In the genomic region with DNA sequence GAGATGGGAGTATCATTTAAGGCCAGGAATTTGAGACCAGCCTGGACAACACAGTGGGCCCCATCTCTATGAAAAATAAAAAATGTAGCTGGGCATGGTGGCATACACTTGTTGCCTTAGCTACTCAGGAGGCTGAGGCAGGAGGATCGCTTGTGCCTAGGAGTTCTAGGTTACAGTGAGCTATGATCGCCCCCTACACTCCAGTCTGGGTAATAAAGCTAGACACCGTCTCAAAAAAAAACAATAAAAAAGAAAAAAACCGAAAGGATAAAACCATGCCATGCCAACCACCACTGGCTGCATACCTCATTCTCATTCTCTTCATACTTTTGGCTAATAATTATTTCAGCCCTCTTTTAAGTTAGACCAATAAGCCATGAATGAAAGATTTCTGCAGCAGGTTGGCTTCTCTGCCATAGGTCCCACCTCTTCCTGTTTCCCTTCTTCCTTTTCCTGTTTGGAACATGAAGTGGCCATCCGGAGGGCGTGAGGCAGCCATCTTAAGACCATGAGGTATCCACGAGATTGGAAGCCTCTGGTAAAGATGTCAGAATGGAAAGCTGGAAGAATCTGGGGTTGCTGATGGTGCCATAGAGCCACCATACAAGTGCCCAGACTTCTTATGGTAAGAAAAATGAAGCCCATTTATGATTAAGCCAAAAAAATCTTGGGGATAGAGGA, we compare ENCODE assay signal across 27 cellular contexts.
DNase-seq lines count a peak whose midpoint lies in the region; ATAC-seq, FAIRE-seq and TF ChIP-seq lines count a peak whose summit lies in the region.
"Had no signal": no experiment of that assay in that cellular context is flagged by ENCODE, and none has a peak within 500 bp of the region (broad histone marks: within the 10 kb centered on the region; RNA-seq: fewer than 3 reads in every experiment).

No MANE protein-coding gene starts in this region.

- POLR2A ChIA-PET in HepG2 (lab: Yijun Ruan, JAX) = no interaction called here

- H3K27ac ChIP-seq in HepG2 (ENCODE audit: extremely low read length, insufficient read depth, low read length) (no peak overlapping the region), right lobe of liver (no peak overlapping the region), SU-DHL-6 (ENCODE audit: low read depth, low read length) (no peak overlapping the region)
- H3K27ac ChIP-seq: esophagus squamous epithelium, gastrocnemius medialis, upper lobe of left lung, WERI-Rb-1 had no signal

- H3K9me2 ChIP-seq in SU-DHL-6 (replicated peaks; ENCODE audit: insufficient read depth, low read length) = no peaks in the 10 kb centered on the region

- H3K4me2 ChIP-seq in HepG2 (ENCODE audit: low read depth, low read length) = no peak overlapping the region
- no peak overlapping the region for H3K4me2 ChIP-seq in SU-DHL-6 (ENCODE audit: low read depth, low read length, poor library complexity, severe bottlenecking)

- CTCF ChIA-PET in HepG2 (lab: Yijun Ruan, JAX; ENCODE audit: low intra/inter-chr PET ratio, low total read pairs) = no interaction called here

- no peaks in the 10 kb centered on the region for H3K79me2 ChIP-seq in HepG2 (ENCODE audit: insufficient read depth, low read length)
- H3K79me2 ChIP-seq in SU-DHL-6 (ENCODE audit: insufficient read depth, low read length) = no peaks in the 10 kb centered on the region

- in situ Hi-C loops in HepG2 (cut with HindIII; ENCODE audit: extremely low pct_ligation_motif_present, low pct_unique_long_range_greater_than_20kb) = no loop called here

- peaks cover 4% of the 10 kb centered on the region; the same call in 1 of the 2 replicates for H3K9me3 ChIP-seq in HepG2 (ENCODE audit: low read length)
- H3K9me3 ChIP-seq in right lobe of liver = no peaks in the 10 kb centered on the region
- H3K9me3 ChIP-seq in SU-DHL-6 (ENCODE audit: insufficient read depth, low read length) = peaks cover 5% of the 10 kb centered on the region; the same call in 1 of the 2 replicates
- H3K9me3 ChIP-seq: upper lobe of left lung had no signal

- H2AFZ ChIP-seq in HepG2 (ENCODE audit: low read length) (no peak overlapping the region), SU-DHL-6 (ENCODE audit: low read depth, low read length, severe bottlenecking) (peak overlapping the region; percentile 12)

- H4K20me1 ChIP-seq in HepG2 (ENCODE audit: insufficient read depth, low read length) = no peaks in the 10 kb centered on the region
- no peaks in the 10 kb centered on the region for H4K20me1 ChIP-seq in SU-DHL-6 (ENCODE audit: low read depth, low read length)

- no peak for DNase-seq in HepG2 (ENCODE audit: low spot score)
- DNase-seq in right lobe of liver = no peak
- peak; percentile 10 for DNase-seq in Jurkat, Clone E6-1 (ENCODE audit: low read depth, low spot score)
- no peak for DNase-seq in osteocyte (ENCODE audit: extremely low spot score, unreplicated experiment)
- DNase-seq in sciatic nerve (ENCODE audit: low spot score) = no peak
- DNase-seq: activated CD4-positive, alpha-beta T cell treated with anti-CD3 and anti-CD28 coated beads, Interleukin-2, amount 50 U/mL, for 1 hour; activated CD8-positive, alpha-beta memory T cell treated with anti-CD3 and anti-CD28 coated beads, Interleukin-2, amount 50 U/mL, for 48 hours; CD4-positive, alpha-beta memory T cell; cerebellar nuclear complex; effector CD4-positive, alpha-beta T cell; esophagus squamous epithelium; gastrocnemius medialis; islet precursor cell; mucosa of descending colon; NCI-H187 treated with DMSO at 0.1 percent for 48 hours; NCI-H69; posterior cingulate gyrus; SHP77; stimulated activated CD8-positive, alpha-beta memory T cell treated with anti-CD3 and anti-CD28 coated beads, Interleukin-4, amount 100 ng/mL, for 48 hours; upper lobe of left lung; WERI-Rb-1 had no signal

- H3F3A ChIP-seq in SU-DHL-6 (ENCODE audit: insufficient read depth) = no peaks in the 10 kb centered on the region

- no peak for FAIRE-seq in HepG2 (lab: Jason Lieb, UNC)
- FAIRE-seq: GM12878 had no signal

- H3K36me3 ChIP-seq in HepG2 (replicated peaks in 1 of 2; ENCODE audit: control insufficient read depth in 1 of 2, insufficient read depth in 2 of 2, low read length in 2 of 2) (no peaks in the 10 kb centered on the region), right lobe of liver (no peaks in the 10 kb centered on the region), SU-DHL-6 (ENCODE audit: low read length) (no peaks in the 10 kb centered on the region)
- H3K36me3 ChIP-seq: esophagus squamous epithelium, gastrocnemius medialis, upper lobe of left lung, WERI-Rb-1 had no signal

- TF ChIP-seq POLR2A in HepG2 (IDR thresholded peaks at IDR 0.05; ENCODE audit: insufficient read depth in 1 of 2, low read depth in 2 of 2, low read length in 2 of 2) (no peak), right lobe of liver (IDR thresholded peaks at IDR 0.05) (no peak)

- H3K9me3 Mint-ChIP-seq in osteocyte (ENCODE audit: unreplicated experiment) = no peaks in the 10 kb centered on the region
- H3K9me3 Mint-ChIP-seq: activated T-helper 2 cell treated with anti-CD3 and anti-CD28 coated beads, Interferon-gamma antibody, Interleukin-2, Interleukin-4, amounts not matched to agents 10 μg/mL and 5 μg/mL and 100 μg/mL, durations not matched to agents 14 hours and 24 hours and 36 hours; T-helper 1 cell treated with Interleukin-12 subunit alpha and Interleukin-12 subunit beta and Interleukin-4 antibody, amounts not matched to agents 30 μg/mL and 1 μg/mL, for 36 hours had no signal

- H3K4me3 ChIP-seq in HepG2 (replicated peaks in 1 of 3; ENCODE audit: insufficient read depth in 1 of 3, low read depth in 2 of 3, low read length in 3 of 3) (no peak overlapping the region), right lobe of liver (no peak overlapping the region), SU-DHL-6 (ENCODE audit: insufficient read depth, low read length, poor library complexity, severe bottlenecking) (no peak overlapping the region)
- H3K4me3 ChIP-seq in Jurkat, Clone E6-1 (ENCODE audit: low read length) = no peak overlapping the region
- H3K4me3 ChIP-seq: esophagus squamous epithelium, gastrocnemius medialis, GM12878, mucosa of descending colon, upper lobe of left lung had no signal

- no peak for TF ChIP-seq RAD21 in HepG2 (CRISPR knock-in tag; IDR thresholded peaks at IDR 0.05)

- no peaks in the 10 kb centered on the region for H3K4me1 Mint-ChIP-seq in osteocyte (ENCODE audit: unreplicated experiment)
- H3K4me1 Mint-ChIP-seq: CD4-positive, alpha-beta memory T cell had no signal

- TF ChIP-seq EP300 in HepG2 (IDR thresholded peaks at IDR 0.05; ENCODE audit: low read depth in 2 of 2, low read length in 2 of 2) = no peak
- TF ChIP-seq EP300 in HepG2 (CRISPR knock-in tag; IDR thresholded peaks at IDR 0.05; ENCODE audit: borderline replicate concordance) = no peak

- intact Hi-C loops in HepG2 (cut with micrococcal nuclease; ENCODE audit: unreplicated experiment) = no loop called here
- intact Hi-C loops in right lobe of liver (cut with DNase I) = no loop called here
- intact Hi-C loops in sciatic nerve (cut with DNase I) = no loop called here

- 14% methylated on average over 7 of the region's 7 CpGs for WGBS in HepG2 (ENCODE audit: low lambda C conversion rate)
- WGBS in right lobe of liver (ENCODE audit: insufficient coverage, low coverage, low lambda C conversion rate, missing lambda C conversion rate) = 53% methylated on average over 7 of the region's 7 CpGs

- peaks cover 4% of the 10 kb centered on the region for H3K27me3 Mint-ChIP-seq in osteocyte (ENCODE audit: unreplicated experiment)

- no peaks in the 10 kb centered on the region for H3K36me3 Mint-ChIP-seq in osteocyte (ENCODE audit: unreplicated experiment)
- H3K36me3 Mint-ChIP-seq: CD4-positive, alpha-beta memory T cell had no signal

- H3K9ac ChIP-seq in HepG2 (ENCODE audit: insufficient read depth, low read depth, low read length) = no peak overlapping the region
- no peak overlapping the region for H3K9ac ChIP-seq in SU-DHL-6 (ENCODE audit: low read length)

- BruUV-seq in HepG2 (replicated peaks; lab: Mats Ljungman, UMichigan) = no TSS peak

- H3K4me3 Mint-ChIP-seq in osteocyte (ENCODE audit: unreplicated experiment) = no peak overlapping the region
- H3K4me3 Mint-ChIP-seq: CD4-positive, alpha-beta memory T cell; T-helper 1 cell treated with Interleukin-12 subunit alpha and Interleukin-12 subunit beta and Interleukin-4 antibody, amounts not matched to agents 30 μg/mL and 1 μg/mL, for 36 hours had no signal

- TF ChIP-seq CTCF in HepG2 (CRISPR knock-in tag; IDR thresholded peaks at IDR 0.05) (no peak), right lobe of liver (IDR thresholded peaks at IDR 0.05) (no peak), SU-DHL-6 (IDR thresholded peaks at IDR 0.05; ENCODE audit: insufficient read depth, low read length, poor library complexity, severe bottlenecking) (no peak), osteocyte (IDR thresholded peaks at IDR 0.05) (no peak)

- H3K27ac Mint-ChIP-seq in osteocyte (ENCODE audit: unreplicated experiment) = no peak overlapping the region
- H3K27ac Mint-ChIP-seq: activated T-helper 2 cell treated with anti-CD3 and anti-CD28 coated beads, Interferon-gamma antibody, Interleukin-2, Interleukin-4, amounts not matched to agents 10 μg/mL and 5 μg/mL and 100 μg/mL, durations not matched to agents 14 hours and 24 hours and 36 hours; CD4-positive, alpha-beta memory T cell; T-helper 1 cell treated with Interleukin-12 subunit alpha and Interleukin-12 subunit beta and Interleukin-4 antibody, amounts not matched to agents 30 μg/mL and 1 μg/mL, for 36 hours had no signal

- no peaks in the 10 kb centered on the region for H3K4me1 ChIP-seq in HepG2 (ENCODE audit: insufficient read depth, low read length)
- no peaks in the 10 kb centered on the region for H3K4me1 ChIP-seq in right lobe of liver
- H3K4me1 ChIP-seq: esophagus squamous epithelium, gastrocnemius medialis, upper lobe of left lung had no signal

- H3K27me3 ChIP-seq in HepG2 (ENCODE audit: control insufficient read depth in 1 of 2, insufficient read depth in 2 of 2, low read length in 2 of 2) (no peaks in the 10 kb centered on the region; a peak in 1 of 5 replicates), right lobe of liver (no peaks in the 10 kb centered on the region), SU-DHL-6 (ENCODE audit: low read length) (no peaks in the 10 kb centered on the region)
- H3K27me3 ChIP-seq: gastrocnemius medialis, upper lobe of left lung had no signal

- ATAC-seq in HepG2 (no peak), right lobe of liver (no peak), HG02840 (IDR thresholded peaks at IDR 0.05; ENCODE audit: low FRiP score, unreplicated experiment) (no peak), sciatic nerve (no peak), GM21360 (IDR thresholded peaks at IDR 0.05; ENCODE audit: unreplicated experiment) (no peak)
- ATAC-seq: gastrocnemius medialis, GM12878, mucosa of descending colon had no signal

TF ChIP-seq in HepG2, 621 proteins besides CTCF, POLR2A, EP300 and RAD21:
- TF ChIP-seq DNMT3B (CRISPR knock-in tag; conservative IDR thresholded peaks at IDR 0.05) (no peak), ZNF569 (CRISPR knock-in tag; IDR thresholded peaks at IDR 0.05; ENCODE audit: borderline replicate concordance) (no peak), GABPA (IDR thresholded peaks at IDR 0.05; ENCODE audit: low read depth, low read length) (peak; percentile 33), GABPA (CRISPR knock-in tag; IDR thresholded peaks at IDR 0.05; ENCODE audit: low read depth) (peak; percentile 55)
